ENCODE assay signal across 20 cellular contexts in the genomic region with DNA sequence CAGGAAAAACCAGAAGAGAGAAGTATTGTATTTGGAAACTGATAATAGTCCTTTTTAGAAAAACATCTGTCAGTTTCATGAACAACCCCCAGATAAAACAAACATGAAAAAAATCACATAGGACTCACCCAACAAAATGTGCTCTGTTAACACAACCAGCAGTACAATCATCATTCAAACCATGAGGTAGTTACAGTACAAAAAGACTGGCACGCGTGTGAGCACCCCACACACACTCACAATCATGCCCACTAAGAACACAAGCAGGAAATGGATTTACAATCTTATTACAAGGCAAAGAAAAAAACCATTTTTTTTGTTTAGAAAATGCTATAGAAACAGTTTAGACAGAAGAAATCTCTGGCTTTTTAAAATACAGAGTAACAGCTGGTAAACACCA.
"Had no signal": no experiment of that assay in that cellular context is flagged by ENCODE, and none has a peak within 500 bp of the region (broad histone marks: within the 10 kb centered on the region; RNA-seq: fewer than 3 reads in every experiment).

No MANE protein-coding gene starts in this region.

- H3K4me3 Mint-ChIP-seq: activated B cell treated with CpG ODN at 0.5 μM for 24 hours; activated CD8-positive, alpha-beta T cell treated with anti-CD3 and anti-CD28 coated beads for 36 hours; activated naive CD8-positive, alpha-beta T cell treated with anti-CD3 and anti-CD28 coated beads, Interleukin-2, amount 10 ng/mL, durations not matched to agents 7 days and 5 days; activated T-cell treated with anti-CD3 and anti-CD28 coated beads, Interleukin-2, amount 50 U/mL, for 24 hours; naive B cell; stimulated activated naive B cell treated with anti-CD40 and anti-IgM and Interleukin-4, amounts not matched to agents 10 μg/mL and 1 μg/mL and 100 μg/mL, for 72 hours had no signal

- H3K36me3 Mint-ChIP-seq: naive B cell; stimulated activated naive B cell treated with anti-CD40 and anti-IgM and Interleukin-4, amounts not matched to agents 10 μg/mL and 1 μg/mL and 100 μg/mL, for 72 hours had no signal

- DNase-seq: activated B cell treated with CpG ODN at 0.5 μM for 24 hours; activated CD4-positive, alpha-beta T cell treated with anti-CD3 and anti-CD28 coated beads for 48 hours; activated CD8-positive, alpha-beta T cell treated with anti-CD3 and anti-CD28 coated beads for 36 hours; activated naive CD4-positive, alpha-beta T cell treated with Interleukin-2 at 50 U/mL for 16 hours; activated naive CD8-positive, alpha-beta T cell treated with anti-CD3 and anti-CD28 coated beads, Interleukin-2, amount 10 ng/mL, durations not matched to agents 7 days and 5 days; activated T-cell treated with anti-CD3 and anti-CD28 coated beads, Interleukin-2, amount 50 U/mL, for 24 hours; amygdala; caudate nucleus; colonic mucosa; gastrocnemius medialis; heart right ventricle; mesenchymal stem cell; mucosa of descending colon; naive B cell; nucleus accumbens; sigmoid colon; spleen; stimulated activated CD4-positive, alpha-beta T cell treated with anti-CD3 and anti-CD28 coated beads, Interleukin-4, amount 100 ng/mL, for 4 hours; stimulated activated naive B cell treated with anti-CD40 and anti-IgM and Interleukin-4, amounts not matched to agents 10 μg/mL and 1 μg/mL and 100 μg/mL, for 72 hours had no signal

- H3K27ac Mint-ChIP-seq: activated B cell treated with CpG ODN at 0.5 μM for 24 hours; activated CD8-positive, alpha-beta T cell treated with anti-CD3 and anti-CD28 coated beads for 36 hours; activated naive CD8-positive, alpha-beta T cell treated with anti-CD3 and anti-CD28 coated beads, Interleukin-2, amount 10 ng/mL, durations not matched to agents 7 days and 5 days; activated T-cell treated with anti-CD3 and anti-CD28 coated beads, Interleukin-2, amount 50 U/mL, for 24 hours; activated T-helper 2 cell treated with anti-CD3 and anti-CD28 coated beads, Interferon-gamma antibody, Interleukin-2, Interleukin-4, amounts not matched to agents 10 μg/mL and 5 μg/mL and 100 μg/mL, durations not matched to agents 14 hours and 24 hours and 36 hours; stimulated activated naive B cell treated with anti-CD40 and anti-IgM and Interleukin-4, amounts not matched to agents 10 μg/mL and 1 μg/mL and 100 μg/mL, for 72 hours had no signal

- H3K27me3 Mint-ChIP-seq: activated CD8-positive, alpha-beta T cell treated with anti-CD3 and anti-CD28 coated beads for 36 hours; activated naive CD8-positive, alpha-beta T cell treated with anti-CD3 and anti-CD28 coated beads, Interleukin-2, amount 10 ng/mL, durations not matched to agents 7 days and 5 days; activated T-cell treated with anti-CD3 and anti-CD28 coated beads, Interleukin-2, amount 50 U/mL, for 24 hours; naive B cell; stimulated activated naive B cell treated with anti-CD40 and anti-IgM and Interleukin-4, amounts not matched to agents 10 μg/mL and 1 μg/mL and 100 μg/mL, for 72 hours had no signal

- ATAC-seq: activated CD8-positive, alpha-beta T cell treated with anti-CD3 and anti-CD28 coated beads for 36 hours; gastrocnemius medialis; heart right ventricle; mucosa of descending colon; stimulated activated naive B cell treated with anti-CD40 and anti-IgM and Interleukin-4, amounts not matched to agents 10 μg/mL and 1 μg/mL and 100 μg/mL, for 72 hours had no signal

- H3K9me3 Mint-ChIP-seq: activated B cell treated with CpG ODN at 0.5 μM for 24 hours; activated CD8-positive, alpha-beta T cell treated with anti-CD3 and anti-CD28 coated beads for 36 hours; activated T-cell treated with anti-CD3 and anti-CD28 coated beads, Interleukin-2, amount 50 U/mL, for 24 hours; activated T-helper 2 cell treated with anti-CD3 and anti-CD28 coated beads, Interferon-gamma antibody, Interleukin-2, Interleukin-4, amounts not matched to agents 10 μg/mL and 5 μg/mL and 100 μg/mL, durations not matched to agents 14 hours and 24 hours and 36 hours; naive B cell; stimulated activated naive B cell treated with anti-CD40 and anti-IgM and Interleukin-4, amounts not matched to agents 10 μg/mL and 1 μg/mL and 100 μg/mL, for 72 hours had no signal
